In the genomic region with DNA sequence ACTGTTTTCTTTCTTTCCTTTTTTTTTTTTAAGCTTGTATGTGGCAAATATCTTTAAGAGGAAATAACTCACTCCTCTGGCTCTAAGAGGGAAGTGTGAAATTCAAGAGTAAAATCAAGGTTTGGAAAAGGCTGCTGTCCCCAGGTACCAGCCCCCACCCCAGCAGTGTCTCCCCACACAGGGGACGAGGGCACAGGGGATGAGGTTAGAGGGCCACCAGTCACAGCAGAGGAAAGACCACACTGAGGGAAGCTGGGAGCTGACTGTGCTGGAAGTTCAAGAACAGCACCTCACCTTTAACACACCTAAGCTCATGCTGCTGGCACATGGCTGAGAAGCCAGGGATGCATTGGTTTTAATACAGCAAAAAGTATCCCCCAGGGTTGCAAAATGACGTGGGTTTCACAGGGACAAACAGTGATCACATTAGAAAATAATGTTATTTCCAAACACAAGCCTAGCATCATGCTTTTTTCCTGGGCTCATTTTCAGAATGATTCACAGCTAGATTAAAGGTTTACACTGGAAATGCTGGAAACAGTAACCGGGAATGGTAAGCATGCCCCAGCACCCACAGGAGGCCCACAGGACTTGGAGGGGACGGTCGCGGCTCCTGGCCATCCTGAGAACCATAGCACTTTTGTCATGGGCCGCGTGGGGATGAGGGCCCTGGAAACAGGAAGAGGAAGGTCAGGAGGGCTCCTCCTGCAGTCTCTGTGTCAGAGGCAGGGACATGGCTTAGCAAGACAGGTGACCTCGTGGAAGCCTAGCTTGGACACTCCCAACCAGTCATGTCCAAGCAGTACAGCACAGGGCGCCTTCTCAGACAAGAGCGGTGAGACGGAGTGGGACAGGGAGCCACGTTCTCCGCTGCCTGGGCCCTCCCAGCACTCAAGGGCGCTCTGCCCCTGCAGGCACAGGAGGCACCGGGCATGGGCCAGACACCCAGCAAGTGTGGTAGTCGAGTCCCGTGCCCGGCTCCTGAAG, we compare ENCODE assay signal across 9 cellular contexts. TPM values are rescaled to one million over a fixed set of nuclear protein-coding genes. Genes with fewer than 3 reads are reported as not detected.
DNase-seq lines count a peak whose midpoint lies in the region; ATAC-seq, FAIRE-seq and TF ChIP-seq lines count a peak whose summit lies in the region.
"Had no signal": no experiment of that assay in that cellular context is flagged by ENCODE, and none has a peak within 500 bp of the region (broad histone marks: within the 10 kb centered on the region; RNA-seq: fewer than 3 reads in every experiment).

No MANE protein-coding gene starts in this region.

- H3K9ac ChIP-seq in keratinocyte (ENCODE audit: control insufficient read depth, extremely low read depth, insufficient read depth, low read length), result peak overlapping the region; percentile 43
- H3K9ac ChIP-seq: BLaER1 had no signal

- no peaks in the 10 kb centered on the region for H3K9me1 ChIP-seq in keratinocyte (ENCODE audit: control insufficient read depth, extremely low read depth, insufficient read depth, low read length)

- peak; percentile 5 for FAIRE-seq in keratinocyte (lab: Jason Lieb, UNC)

- H3K4me3 ChIP-seq in ascending aorta, result no peak overlapping the region
- peak overlapping the region in 1 of 3 experiments; percentile 25 for H3K4me3 ChIP-seq in keratinocyte (ENCODE audit: control insufficient read depth in 2 of 3, extremely low read depth in 1 of 3, insufficient read depth in 2 of 3, low read depth in 1 of 3, low read length in 3 of 3)
- no peak overlapping the region for H3K4me3 ChIP-seq in thoracic aorta
- H3K4me3 ChIP-seq: BLaER1 had no signal

- ATAC-seq in thoracic aorta (ENCODE audit: insufficient number of reproducible peaks, low FRiP score, low read depth) (no peak), GM18873 (IDR thresholded peaks at IDR 0.05; ENCODE audit: low FRiP score, unreplicated experiment) (no peak)

- TF ChIP-seq CTCF in ascending aorta (IDR thresholded peaks at IDR 0.05) (no peak), keratinocyte (optimal IDR thresholded peaks at IDR 0.05 in 1 of 3, IDR thresholded peaks at IDR 0.05 in 1 of 3, conservative IDR thresholded peaks at IDR 0.05 in 1 of 3; ENCODE audit: extremely low read depth in 1 of 3, insufficient read depth in 2 of 3, low read length in 3 of 3) (no peak), thoracic aorta (IDR thresholded peaks at IDR 0.05) (no peak)

- H3K36me3 ChIP-seq in ascending aorta (peaks cover 12 to 19% of the 10 kb centered on the region in 2 donors), keratinocyte (ENCODE audit: control insufficient read depth in 2 of 2, extremely low read depth in 1 of 2, insufficient read depth in 2 of 2, low read length in 2 of 2) (peaks cover 22% of the 10 kb centered on the region in 2 experiments), thoracic aorta (peaks cover 7% of the 10 kb centered on the region)

- dilution Hi-C loops in keratinocyte (cut with MboI; ENCODE audit: extremely low pct_ligation_motif_present, low sequenced_read_pairs), result no loop called here

- H3K9me3 ChIP-seq in ascending aorta, result no peaks in the 10 kb centered on the region
- H3K9me3 ChIP-seq in keratinocyte (ENCODE audit: control insufficient read depth, low read depth, low read length), result no peaks in the 10 kb centered on the region
- H3K9me3 ChIP-seq in thoracic aorta, result no peaks in the 10 kb centered on the region
- H3K9me3 ChIP-seq: BLaER1 had no signal

- H3K4me1 ChIP-seq in ascending aorta (peaks cover 0 to 8% of the 10 kb centered on the region in 2 donors), keratinocyte (ENCODE audit: control insufficient read depth, extremely low read depth, insufficient read depth, low read length) (peaks cover 30% of the 10 kb centered on the region), thoracic aorta (ENCODE audit: control insufficient read depth in 1 of 2, low read depth in 2 of 2) (peaks cover 5% of the 10 kb centered on the region in 2 donors)

- no peaks in the 10 kb centered on the region for H3K27me3 ChIP-seq in ascending aorta
- H3K27me3 ChIP-seq in keratinocyte (ENCODE audit: control insufficient read depth, extremely low read depth, insufficient read depth, low read length), result no peaks in the 10 kb centered on the region
- no peaks in the 10 kb centered on the region for H3K27me3 ChIP-seq in thoracic aorta (replicated peaks; ENCODE audit: insufficient read depth)
- H3K27me3 ChIP-seq: BLaER1 had no signal

- H3K27ac ChIP-seq in ascending aorta (no peak overlapping the region), keratinocyte (ENCODE audit: control insufficient read depth, insufficient read depth, low read length) (peak overlapping the region; percentile 56), thoracic aorta (no peak overlapping the region)

- H3K4me2 ChIP-seq in keratinocyte (ENCODE audit: control insufficient read depth, extremely low read depth, insufficient read depth, low read depth, low read length), result peak overlapping the region; percentile 11
- H3K4me2 ChIP-seq: BLaER1 had no signal

- H3K79me2 ChIP-seq in keratinocyte (ENCODE audit: control insufficient read depth, insufficient read depth, low read length), result peaks cover 83% of the 10 kb centered on the region

- DNase-seq in SKM-1 treated with dmso at 0.1 percent for 144 hours (lab: John Stamatoyannopoulos, UW; ENCODE audit: unreplicated experiment), result peak; percentile 10
- DNase-seq in SKM-1 (lab: John Stamatoyannopoulos, UW; ENCODE audit: unreplicated experiment), result no peak
- peak; percentile 9 to 62 for DNase-seq in ascending aorta (ENCODE audit: low spot score in 2 of 2)
- DNase-seq in keratinocyte (ENCODE audit: low read depth, low spot score), result no peak
- peak; percentile 0 for DNase-seq in thoracic aorta (ENCODE audit: low spot score)
- DNase-seq in NCI-H446 treated with DMSO at 0.1 percent for 48 hours (lab: John Stamatoyannopoulos, UW), result no peak
- DNase-seq in SW480 (ENCODE audit: low spot score), result no peak

- peaks cover 31% of the 10 kb centered on the region for H4K20me1 ChIP-seq in keratinocyte (ENCODE audit: control insufficient read depth, extremely low read depth, insufficient read depth, low read length)

- intact Hi-C loops in ascending aorta (cut with DNase I), result no loop called here

- H2AFZ ChIP-seq in keratinocyte (ENCODE audit: control insufficient read depth, low read length), result no peak overlapping the region

RNA-seq across cellular contexts. Expression of a gene that starts 6.9 kb away (rescaled TPM):
- 86.2 TPM for total RNA-seq in ascending aorta
- 25.4 to 67.3 TPM (median 32.9 TPM) in 3 replicates for polyA plus RNA-seq in keratinocyte
- 12.0 TPM for polyA plus RNA-seq in keratinocyte (2011; ENCODE audit: low read depth)
- polyA plus RNA-seq in keratinocyte (2011; cell fraction: cytosol; rRNA removed), result 22.6 and 22.8 TPM in 2 replicates
- 65.7 and 66.3 TPM in 2 replicates for polyA plus RNA-seq in keratinocyte (2011; cell fraction: nucleus; rRNA removed)
- polyA plus RNA-seq in keratinocyte (2012; ENCODE audit: low replicate concordance), result 15.3 and 34.5 TPM in 2 replicates
- polyA minus RNA-seq in keratinocyte, result 27.9 to 30.0 TPM (median 28.5 TPM) in 3 replicates
- polyA minus RNA-seq in keratinocyte (2011; cell fraction: cytosol; rRNA and poly(A)+ RNA removed), result 28.4 TPM
- 49.3 and 57.1 TPM in 2 replicates for polyA minus RNA-seq in keratinocyte (2011; cell fraction: nucleus; rRNA and poly(A)+ RNA removed)
- 10 to 100 TPM; 53.9 to 54.6 TPM for total RNA-seq in thoracic aorta

Comparison
In these comparisons a context has a peak if more than half of its experiments do, and no peak if none do; other contexts are left out.
1. DNase-seq: peak in SKM-1 treated with dmso at 0.1 percent for 144 hours (single experiment), ascending aorta (2 of 2) and thoracic aorta (single experiment); none in SKM-1 (single experiment), keratinocyte (single experiment), NCI-H446 treated with DMSO at 0.1 percent for 48 hours (single experiment) and SW480 (single experiment).